ENCODE assay signal across 1 cellular context in the genomic region with DNA sequence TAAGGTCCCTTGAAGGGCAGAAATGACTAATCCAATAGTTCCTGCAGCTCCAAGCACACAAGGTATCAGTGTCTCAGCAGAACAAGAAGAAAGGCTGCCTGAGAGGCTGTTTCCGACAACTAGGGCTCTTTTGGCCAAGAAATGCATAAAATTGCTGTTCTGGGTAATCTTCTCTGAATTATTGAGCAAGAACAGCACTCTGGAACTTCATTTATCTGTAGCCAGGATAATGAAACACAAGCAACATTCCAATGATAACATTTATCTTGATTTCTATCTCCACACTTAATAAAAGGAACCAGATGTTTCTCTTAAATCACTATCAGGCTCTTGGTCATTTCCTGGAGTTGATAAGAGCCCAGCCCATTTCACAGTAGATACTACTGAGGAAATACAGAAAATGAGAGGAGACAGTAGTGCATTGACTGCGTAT.
A peak's percentile ranks its signal among the peaks of the same experiment; 100 is the strongest.
TF ChIP-seq lines count a peak whose summit lies in the region.

No MANE protein-coding gene starts in this region.

TF ChIP-seq in SK-N-SH, 30 proteins besides CTCF, POLR2A, EP300 and RAD21 (continued from another document):
- TF ChIP-seq REST (IDR thresholded peaks at IDR 0.05; ENCODE audit: low read depth, low read length) (no peak), FOSL2 (IDR thresholded peaks at IDR 0.05; ENCODE audit: borderline replicate concordance, low read depth) (no peak), NFIC (IDR thresholded peaks at IDR 0.05; ENCODE audit: borderline replicate concordance) (0 out of 2 replicates have a peak, but pooled peaks have one; percentile 43)
